In the genomic region with DNA sequence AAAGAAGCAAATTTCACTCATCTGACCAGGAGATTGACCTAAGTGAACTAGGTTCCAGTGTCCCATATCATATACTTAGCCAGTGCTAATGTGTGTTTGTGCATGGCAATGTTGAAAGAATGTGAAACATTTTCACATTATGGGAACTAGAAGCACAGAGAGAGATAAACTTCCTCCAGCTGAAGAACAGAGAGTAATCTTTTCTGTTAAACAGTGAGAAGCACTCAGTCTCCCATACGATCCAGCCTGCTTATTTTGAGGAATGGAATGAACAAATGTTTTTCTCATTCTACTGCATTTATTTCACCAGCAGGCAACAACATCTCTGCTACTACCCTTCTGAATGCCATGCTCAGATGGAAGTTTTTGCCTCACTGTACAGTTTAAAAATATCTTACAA, we compare ENCODE assay signal across 15 cellular contexts.
"Had no signal": no experiment of that assay in that cellular context is flagged by ENCODE, and none has a peak within 500 bp of the region (broad histone marks: within the 10 kb centered on the region; RNA-seq: fewer than 3 reads in every experiment).

No MANE protein-coding gene starts in this region.

- H3K27me3 ChIP-seq: esophagus muscularis mucosa, foreskin keratinocyte, stomach, transverse colon had no signal

- H3K4me1 ChIP-seq: esophagus muscularis mucosa, foreskin keratinocyte, transverse colon had no signal

- H3K36me3 ChIP-seq: esophagus muscularis mucosa, stomach, thoracic aorta, transverse colon had no signal

- H3K27ac ChIP-seq: epithelial cell of prostate, esophagus muscularis mucosa, foreskin keratinocyte, skin epidermis, stomach, thoracic aorta, transverse colon had no signal

- H3K9me3 ChIP-seq: esophagus muscularis mucosa, stomach, thoracic aorta, transverse colon had no signal

- DNase-seq: effector memory CD8-positive, alpha-beta T cell; foreskin keratinocyte; left colon; natural killer cell; posterior cingulate gyrus; stimulated activated CD4-positive, alpha-beta T cell treated with anti-CD3 and anti-CD28 coated beads, Interleukin-12 subunit alpha, Interleukin-12 subunit beta, amount 100 ng/mL, for 4 hours; stimulated activated naive CD4-positive, alpha-beta T cell; stomach; substantia nigra; transverse colon had no signal

- ATAC-seq: effector memory CD8-positive, alpha-beta T cell; foreskin keratinocyte; left colon; natural killer cell; sciatic nerve had no signal

- H3K4me3 ChIP-seq: esophagus muscularis mucosa, skin epidermis, stomach, thoracic aorta, transverse colon had no signal
